ENCODE assay signal across 9 cellular contexts in the genomic region with DNA sequence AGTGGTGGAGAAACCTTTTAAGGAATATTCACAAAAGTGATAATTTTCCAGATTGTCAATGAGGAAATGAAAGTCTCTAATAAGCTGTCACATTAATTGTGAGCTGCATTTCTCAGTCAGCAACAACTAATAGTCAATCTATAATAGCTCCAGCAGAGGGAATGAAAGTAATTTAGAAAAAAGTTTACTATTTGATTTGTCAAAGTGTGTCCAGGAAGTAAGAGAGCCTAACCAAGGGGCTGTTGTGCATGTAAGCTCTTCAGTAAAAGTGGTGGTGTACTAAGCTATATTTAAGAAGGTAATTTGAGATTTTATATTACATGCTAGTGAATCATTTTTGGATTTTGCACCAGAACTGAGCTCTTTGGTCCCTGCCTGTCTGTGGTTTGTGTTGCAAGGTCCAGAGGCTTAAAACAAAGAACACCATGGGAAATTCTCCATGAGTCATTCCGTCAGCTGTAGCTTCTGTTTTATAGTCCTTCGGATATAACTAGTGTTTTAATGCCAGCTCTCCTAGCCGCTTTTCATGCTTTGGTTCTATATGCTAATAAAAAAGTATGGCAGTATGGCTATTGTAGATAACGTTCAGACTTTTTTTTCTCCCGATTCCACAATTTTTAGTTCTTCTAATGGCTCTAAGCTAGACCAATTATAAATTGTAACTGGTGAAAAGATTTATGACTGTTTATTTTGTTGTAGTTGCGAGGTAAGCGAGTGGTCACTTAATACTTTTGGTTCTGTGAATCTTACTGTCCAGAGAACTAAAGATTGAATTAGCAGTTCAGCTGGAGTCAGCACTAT.
DNase-seq lines count a peak whose midpoint lies in the region; FAIRE-seq and TF ChIP-seq lines count a peak whose summit lies in the region.
"Had no signal": no experiment of that assay in that cellular context is flagged by ENCODE, and none has a peak within 500 bp of the region (broad histone marks: within the 10 kb centered on the region; RNA-seq: fewer than 3 reads in every experiment).

No MANE protein-coding gene starts in this region.

- peak overlapping the region; percentile 75 for H3K27ac ChIP-seq in GM23248
- H3K27ac ChIP-seq in CD4-positive, alpha-beta memory T cell (ENCODE audit: low read depth, low read length) = no peak overlapping the region
- H3K27ac ChIP-seq: KMS-11 had no signal

- peaks cover 0 to 3% (median 0%) of the 10 kb centered on the region in 4 donors for H3K4me1 Mint-ChIP-seq in CD4-positive, alpha-beta memory T cell

- H3K9me3 Mint-ChIP-seq in CD4-positive, alpha-beta memory T cell = no peaks in the 10 kb centered on the region

- no peaks in the 10 kb centered on the region for H3K9me2 ChIP-seq in GM23248 (ENCODE audit: insufficient read depth)

- peaks cover 45% of the 10 kb centered on the region for H3K4me1 ChIP-seq in GM23248 (ENCODE audit: insufficient read depth)
- no peaks in the 10 kb centered on the region for H3K4me1 ChIP-seq in CD4-positive, alpha-beta memory T cell (ENCODE audit: insufficient read depth, low read length)

- WGBS in GM23248 (ENCODE audit: low coverage in 1 of 2, low lambda C conversion rate in 2 of 2, missing lambda C conversion rate in 2 of 2), 2 experiments = 1 to 2% methylated on average over 7 of the region's 7 CpGs

- peak; percentile 97 for DNase-seq in GM23248
- peak; percentile 90 for DNase-seq in RCC 7860 (ENCODE audit: low spot score)
- DNase-seq in fibroblast of villous mesenchyme (ENCODE audit: low read depth) = peak; percentile 99
- DNase-seq in skeletal muscle cell (ENCODE audit: low read depth) = peak; percentile 96
- no peak for DNase-seq in activated T-cell treated with anti-CD3 and anti-CD28 coated beads, Interleukin-2, amount 50 U/mL, for 48 hours
- DNase-seq in CD4-positive, alpha-beta memory T cell = no peak
- no peak for DNase-seq in activated CD4-positive, alpha-beta T cell treated with anti-CD3 and anti-CD28 coated beads for 4 hours
- DNase-seq in GM10248 (ENCODE audit: extremely low spot score) = no peak

- H3F3A ChIP-seq in GM23248 (ENCODE audit: insufficient read depth) = peaks cover 38% of the 10 kb centered on the region

- peak overlapping the region; percentile 91 for H3K4me2 ChIP-seq in GM23248 (ENCODE audit: unreplicated experiment)
- H3K4me2 ChIP-seq: KMS-11 had no signal

- H3K27me3 ChIP-seq in GM23248 (replicated peaks; ENCODE audit: insufficient read depth) = no peaks in the 10 kb centered on the region
- no peaks in the 10 kb centered on the region for H3K27me3 ChIP-seq in CD4-positive, alpha-beta memory T cell (ENCODE audit: insufficient read depth, low read length)

- H3K9ac ChIP-seq in GM23248 = peak overlapping the region; percentile 64
- H3K9ac ChIP-seq: KMS-11 had no signal

- CTCF ChIA-PET in CD4-positive, alpha-beta memory T cell (lab: Charles Lee; ENCODE audit: partially characterized antibody) = interaction anchor here (0.6 to 0.9 kb wide), 3 partner anchors 11 to 341 kb away, joined by 3 read pairs; a partner anchor contains a TSS
- CTCF ChIA-PET in GM10248 (lab: Yijun Ruan, JAX) = interaction anchor here (0.9 to 1.7 kb wide), 6 partner anchors 9 to 98 kb away, joined by 3 to 14 read pairs (median 4); no protein-coding TSS in a partner anchor

- peak overlapping the region; percentile 72 for H3K4me3 ChIP-seq in GM23248
- H3K4me3 ChIP-seq in fibroblast of villous mesenchyme (ENCODE audit: low read depth, low read length) = peak overlapping the region; percentile 52
- peak overlapping the region; percentile 28 for H3K4me3 ChIP-seq in skeletal muscle cell (ENCODE audit: low read depth, low read length)
- H3K4me3 ChIP-seq in CD4-positive, alpha-beta memory T cell (ENCODE audit: low read length in 2 of 2) = no peak overlapping the region

- H3K27me3 Mint-ChIP-seq in CD4-positive, alpha-beta memory T cell = peaks cover 6 to 8% of the 10 kb centered on the region in 2 donors

- H3K79me2 ChIP-seq in GM23248 (ENCODE audit: insufficient read depth) = peaks cover 94% of the 10 kb centered on the region

- peaks cover 48% of the 10 kb centered on the region; the same call in 1 of the 2 replicates for H4K20me1 ChIP-seq in GM23248 (ENCODE audit: insufficient read depth)

- H3K36me3 ChIP-seq in GM23248 (ENCODE audit: low read depth) = no peaks in the 10 kb centered on the region
- H3K36me3 ChIP-seq in CD4-positive, alpha-beta memory T cell (ENCODE audit: insufficient read depth, low read length) = no peaks in the 10 kb centered on the region

- no peak overlapping the region for H2AFZ ChIP-seq in GM23248

- POLR2A ChIA-PET in CD4-positive, alpha-beta memory T cell (lab: Charles Lee; ENCODE audit: partially characterized antibody) = no interaction called here
- POLR2A ChIA-PET in GM10248 (lab: Yijun Ruan, JAX) = interaction anchor here (0.6 kb wide), 1 partner anchor 56 kb away, joined by 4 read pairs; no protein-coding TSS in a partner anchor

- H3K9me3 ChIP-seq in GM23248 (ENCODE audit: low read depth) = no peaks in the 10 kb centered on the region
- no peaks in the 10 kb centered on the region for H3K9me3 ChIP-seq in CD4-positive, alpha-beta memory T cell (ENCODE audit: control insufficient read depth in 1 of 2, low read length in 2 of 2)

- in situ Hi-C loops in GM23248 (cut with MboI) = no loop called here

- peak; percentile 97 for FAIRE-seq in RCC 7860 (lab: Jason Lieb, UNC)

- intact Hi-C loops in CD4-positive, alpha-beta memory T cell (cut with micrococcal nuclease) = no loop called here

- no peaks in the 10 kb centered on the region for H3K36me3 Mint-ChIP-seq in CD4-positive, alpha-beta memory T cell

- no peak for TF ChIP-seq CTCF in fibroblast of villous mesenchyme (IDR thresholded peaks at IDR 0.05; ENCODE audit: insufficient read depth, low read depth, low read length)
- no peak for TF ChIP-seq CTCF in GM10248 (IDR thresholded peaks at IDR 0.05; ENCODE audit: control extremely low read depth, extremely low read depth, low read depth, missing control alignments)

- no peak overlapping the region for H3K4me3 Mint-ChIP-seq in CD4-positive, alpha-beta memory T cell

- H3K27ac Mint-ChIP-seq in CD4-positive, alpha-beta memory T cell = no peak overlapping the region

Comparison
In these comparisons a context has a peak if more than half of its experiments do, and no peak if none do; other contexts are left out.
1. DNase-seq: peak in GM23248 (single experiment), RCC 7860 (single experiment), fibroblast of villous mesenchyme (single experiment) and skeletal muscle cell (single experiment); none in activated T-cell treated with anti-CD3 and anti-CD28 coated beads, Interleukin-2, amount 50 U/mL, for 48 hours (0 of 2), CD4-positive, alpha-beta memory T cell (0 of 5), activated CD4-positive, alpha-beta T cell treated with anti-CD3 and anti-CD28 coated beads for 4 hours (0 of 2) and GM10248 (single experiment).
2. H3K4me3 ChIP-seq: peak in GM23248 (single experiment), fibroblast of villous mesenchyme (single experiment) and skeletal muscle cell (single experiment); none in CD4-positive, alpha-beta memory T cell (0 of 2).